ENCODE assay signal across 18 cellular contexts in the genomic region with DNA sequence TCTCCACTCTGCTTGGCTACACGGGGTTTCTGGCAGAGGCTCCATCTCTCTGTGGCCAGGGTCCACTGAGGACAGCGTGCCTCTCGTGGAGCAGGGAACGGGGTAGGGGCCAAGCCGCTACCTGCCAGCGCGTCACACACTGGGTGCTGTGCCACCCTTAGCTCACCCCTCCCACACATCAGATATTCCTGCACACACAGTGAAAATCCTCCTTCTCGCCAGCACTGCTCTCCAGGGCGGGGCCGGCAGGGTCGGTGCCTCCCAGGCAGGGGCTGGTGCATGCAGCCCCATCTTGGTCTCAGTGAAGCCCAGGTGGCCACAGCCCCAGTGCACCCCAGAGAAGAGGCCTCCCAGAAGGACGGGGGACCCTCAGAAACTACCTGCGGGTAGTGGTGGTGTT.
"Had no signal": no experiment of that assay in that cellular context is flagged by ENCODE, and none has a peak within 500 bp of the region (broad histone marks: within the 10 kb centered on the region; RNA-seq: fewer than 3 reads in every experiment).

No MANE protein-coding gene starts in this region.

- ATAC-seq: body of pancreas; foreskin keratinocyte; left lobe of liver; stimulated activated naive B cell treated with anti-CD40 and anti-IgM and Interleukin-4, amounts not matched to agents 10 μg/mL and 1 μg/mL and 100 μg/mL, for 72 hours had no signal

- H3K27me3 ChIP-seq: body of pancreas, foreskin keratinocyte had no signal

- H3K4me3 Mint-ChIP-seq: activated naive CD8-positive, alpha-beta T cell treated with anti-CD3 and anti-CD28 coated beads, Interleukin-2, amount 10 ng/mL, durations not matched to agents 7 days and 5 days; mesothelial cell of epicardium; nephron progenitor cell had no signal

- H3K27me3 Mint-ChIP-seq: activated naive CD8-positive, alpha-beta T cell treated with anti-CD3 and anti-CD28 coated beads, Interleukin-2, amount 10 ng/mL, durations not matched to agents 7 days and 5 days; stimulated activated naive B cell treated with anti-CD40 and anti-IgM and Interleukin-4, amounts not matched to agents 10 μg/mL and 1 μg/mL and 100 μg/mL, for 72 hours had no signal

- H3K4me1 ChIP-seq: body of pancreas had no signal

- H3K36me3 Mint-ChIP-seq: mesothelial cell of epicardium had no signal

- DNase-seq: activated CD4-positive, alpha-beta T cell treated with anti-CD3 and anti-CD28 coated beads, Interleukin-2, amount 50 U/mL, for 4 hours; activated CD4-positive, CD25-positive, alpha-beta regulatory T cell treated with anti-CD3 and anti-CD28 coated beads, Interleukin-2, amount 50 U/mL, for 72 hours; activated gamma-delta T cell; activated naive CD8-positive, alpha-beta T cell treated with anti-CD3 and anti-CD28 coated beads, Interleukin-2, amount 10 ng/mL, durations not matched to agents 7 days and 5 days; amygdala; body of pancreas; foreskin keratinocyte; glutamatergic neuron; hippocampal formation; nephron progenitor cell; retina; spleen; stimulated activated CD4-positive, alpha-beta T cell treated with anti-CD3 and anti-CD28 coated beads, Interleukin-4, amount 100 ng/mL, for 4 hours; stimulated activated naive B cell treated with anti-CD40 and anti-IgM and Interleukin-4, amounts not matched to agents 10 μg/mL and 1 μg/mL and 100 μg/mL, for 72 hours had no signal

- H3K9me3 Mint-ChIP-seq: activated naive CD8-positive, alpha-beta T cell treated with anti-CD3 and anti-CD28 coated beads, Interleukin-2, amount 10 ng/mL, durations not matched to agents 7 days and 5 days; mesothelial cell of epicardium; nephron progenitor cell; stimulated activated naive B cell treated with anti-CD40 and anti-IgM and Interleukin-4, amounts not matched to agents 10 μg/mL and 1 μg/mL and 100 μg/mL, for 72 hours had no signal

- H3K27ac Mint-ChIP-seq: mesothelial cell of epicardium, nephron progenitor cell had no signal

- H3K9me3 ChIP-seq: body of pancreas, spleen had no signal

- H3K4me3 ChIP-seq: body of pancreas, lung, spleen had no signal

- H3K27ac ChIP-seq: body of pancreas, foreskin keratinocyte, VCaP had no signal
